In genomic region chr17:47099987-47100711, GRCh38 we compare ENCODE assay signal across 1 cellular context.
A peak's percentile ranks its signal among the peaks of the same experiment; 100 is the strongest.
TF ChIP-seq lines count a peak whose summit lies in the region.

No MANE protein-coding gene starts in this region.

TF ChIP-seq in K562, 482 proteins besides CTCF, POLR2A, EP300 and RAD21 (continued from another document and continues in another):
- TF ChIP-seq NCOR1 (IDR thresholded peaks at IDR 0.05) (no peak), CCAR2 (IDR thresholded peaks at IDR 0.05; ENCODE audit: low read depth, low read length) (no peak), IRF9 (tag; IDR thresholded peaks at IDR 0.05) (no peak), RFX5 (IDR thresholded peaks at IDR 0.05; ENCODE audit: low read depth, low read length) (no peak), SLC30A9 (CRISPR knock-in tag; IDR thresholded peaks at IDR 0.05) (no peak), ZNF830 (CRISPR knock-in tag; IDR thresholded peaks at IDR 0.05) (no peak), POLR2B (IDR thresholded peaks at IDR 0.05; ENCODE audit: low read depth, partially characterized antibody) (peak; percentile 44), ATF3 (IDR thresholded peaks at IDR 0.05) (no peak), ATF3 (CRISPR knock-in tag; conservative IDR thresholded peaks at IDR 0.05) (no peak), FOXP4 (CRISPR knock-in tag; IDR thresholded peaks at IDR 0.05; ENCODE audit: borderline replicate concordance) (peak; percentile 68; the same call in 1 of the 2 replicates), ZNF57 (CRISPR knock-in tag; IDR thresholded peaks at IDR 0.05) (no peak), ZNF586 (CRISPR knock-in tag; conservative IDR thresholded peaks at IDR 0.05) (no peak), TAF9B (IDR thresholded peaks at IDR 0.05; ENCODE audit: partially characterized antibody) (no peak), HNRNPLL (IDR thresholded peaks at IDR 0.05; ENCODE audit: low read depth, low read length, poor library complexity, severe bottlenecking) (no peak), NCOA1 (IDR thresholded peaks at IDR 0.05; ENCODE audit: low read depth) (no peak), VEZF1 (CRISPR knock-in tag; IDR thresholded peaks at IDR 0.05) (peak; percentile 39; the same call in 1 of the 2 replicates), RNF2 (IDR thresholded peaks at IDR 0.05) (no peak), RBM39 (optimal IDR thresholded peaks at IDR 0.05; ENCODE audit: low read depth, low read length) (no peak), ZNF785 (CRISPR knock-in tag; IDR thresholded peaks at IDR 0.05) (no peak), ZNF668 (CRISPR knock-in tag; IDR thresholded peaks at IDR 0.05) (no peak), USF2 (CRISPR knock-in tag; IDR thresholded peaks at IDR 0.05) (no peak), PHF20 (IDR thresholded peaks at IDR 0.05; ENCODE audit: partially characterized antibody) (no peak), TRIM25 (IDR thresholded peaks at IDR 0.05; ENCODE audit: borderline replicate concordance) (no peak), BRD4 (IDR thresholded peaks at IDR 0.05) (no peak), ZNF707 (CRISPR knock-in tag; conservative IDR thresholded peaks at IDR 0.05) (no peak), AFF4 (CRISPR knock-in tag; IDR thresholded peaks at IDR 0.05) (no peak), BMI1 (IDR thresholded peaks at IDR 0.05; ENCODE audit: low read length) (no peak), TEAD2 (tag; IDR thresholded peaks at IDR 0.05) (no peak), NUFIP1 (IDR thresholded peaks at IDR 0.05; ENCODE audit: partially characterized antibody) (no peak), CBX3 (IDR thresholded peaks at IDR 0.05; ENCODE audit: borderline replicate concordance in 1 of 2, low read length in 2 of 2) (no peak), ARHGAP35 (IDR thresholded peaks at IDR 0.05; ENCODE audit: partially characterized antibody) (no peak), MIER1 (IDR thresholded peaks at IDR 0.05; ENCODE audit: low read depth) (no peak), ETV6 (IDR thresholded peaks at IDR 0.05; ENCODE audit: borderline replicate concordance in 1 of 2, low read depth in 2 of 2, low read length in 1 of 2) (no peak), ETV6 (CRISPR knock-in tag; IDR thresholded peaks at IDR 0.05; ENCODE audit: borderline replicate concordance) (no peak), RB1 (IDR thresholded peaks at IDR 0.05; ENCODE audit: low read depth) (peak; percentile 53; the same call in 1 of the 2 replicates), RCOR1 (IDR thresholded peaks at IDR 0.05; ENCODE audit: borderline replicate concordance in 1 of 2, low read depth in 2 of 2, low read length in 2 of 2) (peak in 1 of 2 experiments; percentile 21; a peak in 1 of 4 replicates), ZNF23 (CRISPR knock-in tag; IDR thresholded peaks at IDR 0.05) (no peak), PPARD (CRISPR knock-in tag; IDR thresholded peaks at IDR 0.05) (no peak), TAL1 (IDR thresholded peaks at IDR 0.05) (no peak), EP400 (IDR thresholded peaks at IDR 0.05) (peak; percentile 47; the same call in 1 of the 2 replicates), MAFG (tag; conservative IDR thresholded peaks at IDR 0.05) (no peak), ZNF24 (IDR thresholded peaks at IDR 0.05) (no peak), FOSL1 (tag; conservative IDR thresholded peaks at IDR 0.05) (no peak; the same call in 1 of the 2 replicates), CGGBP1 (CRISPR knock-in tag; IDR thresholded peaks at IDR 0.05) (no peak), ZBTB40 (IDR thresholded peaks at IDR 0.05) (no peak), ZBTB40 (CRISPR knock-in tag; IDR thresholded peaks at IDR 0.05) (no peak)
